In the genomic region with DNA sequence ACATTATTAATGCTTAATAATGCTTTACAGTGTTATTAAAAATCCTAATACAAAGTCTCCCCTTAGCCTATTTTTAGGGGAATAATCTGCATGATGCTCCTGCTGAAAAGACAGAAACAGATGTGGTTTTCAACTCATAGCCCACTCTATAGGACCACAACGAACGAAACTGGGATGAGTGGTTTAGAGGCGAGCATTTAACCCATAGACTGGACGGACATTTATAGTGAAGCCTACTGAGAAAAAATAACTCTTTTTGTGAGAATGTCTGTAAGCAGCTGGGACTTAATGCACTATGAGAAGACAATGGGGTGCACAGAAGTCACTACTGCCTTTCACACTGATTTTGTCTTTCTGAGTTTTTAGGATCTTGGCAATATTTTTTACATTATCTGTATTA, we compare ENCODE assay signal across 6 cellular contexts.
"Had no signal": no experiment of that assay in that cellular context is flagged by ENCODE, and none has a peak within 500 bp of the region (broad histone marks: within the 10 kb centered on the region; RNA-seq: fewer than 3 reads in every experiment).

No MANE protein-coding gene starts in this region.

- H3K27ac Mint-ChIP-seq: IgD-negative memory B cell had no signal

- H3K4me3 ChIP-seq: K562 had no signal

- H3K4me1 Mint-ChIP-seq: IgD-negative memory B cell had no signal

- H3K27me3 Mint-ChIP-seq: IgD-negative memory B cell had no signal

- ATAC-seq: HepG2, K562 had no signal

- DNase-seq: IMR-90, KBM-7 had no signal

- H3K4me3 Mint-ChIP-seq: IgD-negative memory B cell had no signal

- H3K27ac ChIP-seq: HL-60 had no signal

- H3K36me3 Mint-ChIP-seq: IgD-negative memory B cell had no signal
